ENCODE assay signal across 9 cellular contexts in the genomic region with DNA sequence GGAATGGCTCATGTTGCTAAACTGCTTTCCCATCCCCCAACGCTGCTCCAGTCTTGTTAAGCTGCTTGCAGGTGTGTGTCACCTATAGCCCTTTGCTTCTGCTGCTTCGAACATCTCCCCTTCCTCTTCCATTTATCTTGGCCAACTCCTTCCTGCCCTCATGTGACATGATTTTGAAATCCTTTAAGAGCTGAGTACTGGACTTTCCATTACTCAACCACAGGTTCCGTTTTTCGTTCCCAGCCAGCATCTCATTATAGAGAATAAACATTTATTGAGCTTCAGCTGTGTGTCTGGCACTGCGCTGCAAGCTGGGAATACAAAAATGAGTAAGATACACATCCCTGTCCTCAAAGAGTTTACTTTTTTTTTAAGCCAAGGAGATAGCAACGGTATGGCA. TPM values are rescaled to one million over a fixed set of nuclear protein-coding genes. Genes with fewer than 3 reads are reported as not detected.
A peak's percentile ranks its signal among the peaks of the same experiment; 100 is the strongest.
DNase-seq lines count a peak whose midpoint lies in the region; ATAC-seq, FAIRE-seq and TF ChIP-seq lines count a peak whose summit lies in the region.
"Had no signal": no experiment of that assay in that cellular context is flagged by ENCODE, and none has a peak within 500 bp of the region (broad histone marks: within the 10 kb centered on the region; RNA-seq: fewer than 3 reads in every experiment).

No MANE protein-coding gene starts in this region.

- H3K9ac ChIP-seq in SU-DHL-6 (ENCODE audit: low read length): 0 out of 2 replicates have a peak overlapping the region, but pooled peaks have one; percentile 77
- no peak overlapping the region for H3K9ac ChIP-seq in keratinocyte (ENCODE audit: control insufficient read depth, extremely low read depth, insufficient read depth, low read length)
- H3K9ac ChIP-seq in subcutaneous abdominal adipose tissue (ENCODE audit: low read length in 5 of 5): peak overlapping the region in 1 of 5 donors; percentile 43

- H3K4me3 ChIP-seq in SU-DHL-6 (ENCODE audit: insufficient read depth, low read length, poor library complexity, severe bottlenecking): no peak overlapping the region
- H3K4me3 ChIP-seq in keratinocyte (ENCODE audit: control insufficient read depth in 2 of 3, extremely low read depth in 1 of 3, insufficient read depth in 2 of 3, low read depth in 1 of 3, low read length in 3 of 3): no peak overlapping the region
- peak overlapping the region in 2 of 5 donors; percentile 12 to 97 for H3K4me3 ChIP-seq in subcutaneous abdominal adipose tissue (ENCODE audit: low read depth in 1 of 5, low read length in 5 of 5)

- H3K79me2 ChIP-seq in SU-DHL-6 (ENCODE audit: insufficient read depth, low read length) (peaks cover 30% of the 10 kb centered on the region), keratinocyte (ENCODE audit: control insufficient read depth, insufficient read depth, low read length) (peaks cover 46% of the 10 kb centered on the region)

- no peak for FAIRE-seq in keratinocyte (lab: Jason Lieb, UNC)
- FAIRE-seq: pancreas had no signal

- dilution Hi-C loops in keratinocyte (cut with MboI; ENCODE audit: extremely low pct_ligation_motif_present, low sequenced_read_pairs): no loop called here

- H3K27ac ChIP-seq in SU-DHL-6 (ENCODE audit: low read depth, low read length): no peak overlapping the region
- no peak overlapping the region for H3K27ac ChIP-seq in keratinocyte (ENCODE audit: control insufficient read depth, insufficient read depth, low read length)
- peak overlapping the region; percentile 90 for H3K27ac ChIP-seq in subcutaneous abdominal adipose tissue (ENCODE audit: low read depth, low read length)

- no peak for ATAC-seq in activated CD8-positive, alpha-beta memory T cell treated with anti-CD3 and anti-CD28 coated beads, Interleukin-2, amount 10 ng/mL, durations not matched to agents 7 days and 5 days
- ATAC-seq in HG03457 (IDR thresholded peaks at IDR 0.05; ENCODE audit: unreplicated experiment) (no peak), GM19452 (IDR thresholded peaks at IDR 0.05; ENCODE audit: unreplicated experiment) (no peak)
- ATAC-seq: pancreas had no signal

- H3K27me3 ChIP-seq in SU-DHL-6 (ENCODE audit: low read length): no peaks in the 10 kb centered on the region
- H3K27me3 ChIP-seq in keratinocyte (ENCODE audit: control insufficient read depth, extremely low read depth, insufficient read depth, low read length): no peaks in the 10 kb centered on the region
- H3K27me3 ChIP-seq in subcutaneous abdominal adipose tissue (ENCODE audit: control insufficient read depth in 5 of 5, insufficient read depth in 4 of 5, low read length in 5 of 5): no peaks in the 10 kb centered on the region
- H3K27me3 ChIP-seq: pancreas had no signal

- no peaks in the 10 kb centered on the region for H3K36me3 ChIP-seq in SU-DHL-6 (ENCODE audit: low read length)
- peaks cover 6 to 10% of the 10 kb centered on the region in 2 experiments for H3K36me3 ChIP-seq in keratinocyte (ENCODE audit: control insufficient read depth in 2 of 2, extremely low read depth in 1 of 2, insufficient read depth in 2 of 2, low read length in 2 of 2)
- H3K36me3 ChIP-seq in subcutaneous abdominal adipose tissue (ENCODE audit: control insufficient read depth in 5 of 5, insufficient read depth in 5 of 5, low read length in 5 of 5): peaks cover 0 to 13% (median 2%) of the 10 kb centered on the region in 5 donors
- H3K36me3 ChIP-seq: pancreas had no signal

- CTCF ChIA-PET in activated CD8-positive, alpha-beta memory T cell treated with anti-CD3 and anti-CD28 coated beads, Interleukin-2, amount 10 ng/mL, durations not matched to agents 7 days and 5 days (lab: Charles Lee): interaction anchor here (1.2 to 3.5 kb wide), 3 partner anchors 8 to 37 kb away, joined by 3 to 35 read pairs (median 3); no protein-coding TSS in a partner anchor

- no peaks in the 10 kb centered on the region for H3K9me3 ChIP-seq in SU-DHL-6 (ENCODE audit: insufficient read depth, low read length)
- H3K9me3 ChIP-seq in keratinocyte (ENCODE audit: control insufficient read depth, low read depth, low read length): no peaks in the 10 kb centered on the region
- no peaks in the 10 kb centered on the region for H3K9me3 ChIP-seq in subcutaneous abdominal adipose tissue (ENCODE audit: control insufficient read depth in 5 of 5, low read length in 5 of 5)
- H3K9me3 ChIP-seq: pancreas had no signal

- peaks cover 31% of the 10 kb centered on the region for H3K36me3 Mint-ChIP-seq in activated CD8-positive, alpha-beta memory T cell treated with anti-CD3 and anti-CD28 coated beads, Interleukin-2, amount 10 ng/mL, durations not matched to agents 7 days and 5 days

- H4K20me1 ChIP-seq in SU-DHL-6 (ENCODE audit: low read depth, low read length) (no peaks in the 10 kb centered on the region), keratinocyte (ENCODE audit: control insufficient read depth, extremely low read depth, insufficient read depth, low read length) (no peaks in the 10 kb centered on the region)

- TF ChIP-seq CTCF in SU-DHL-6 (IDR thresholded peaks at IDR 0.05; ENCODE audit: insufficient read depth, low read length, poor library complexity, severe bottlenecking) (no peak), keratinocyte (optimal IDR thresholded peaks at IDR 0.05 in 1 of 3, IDR thresholded peaks at IDR 0.05 in 1 of 3, conservative IDR thresholded peaks at IDR 0.05 in 1 of 3; ENCODE audit: extremely low read depth in 1 of 3, insufficient read depth in 2 of 3, low read length in 3 of 3) (no peak)

- H3K27me3 Mint-ChIP-seq in activated CD8-positive, alpha-beta memory T cell treated with anti-CD3 and anti-CD28 coated beads, Interleukin-2, amount 10 ng/mL, durations not matched to agents 7 days and 5 days: no peaks in the 10 kb centered on the region

- DNase-seq in activated CD8-positive, alpha-beta memory T cell treated with anti-CD3 and anti-CD28 coated beads, Interleukin-2, amount 10 ng/mL, durations not matched to agents 7 days and 5 days: no peak
- no peak for DNase-seq in activated CD8-positive, alpha-beta memory T cell treated with anti-CD3 and anti-CD28 coated beads, Interleukin-2, amount 50 U/mL, for 48 hours
- DNase-seq in keratinocyte (ENCODE audit: low read depth, low spot score) (no peak), NCI-H2171 treated with DMSO at 0.1 percent for 48 hours (lab: John Stamatoyannopoulos, UW) (no peak)

- no peaks in the 10 kb centered on the region for H3K9me2 ChIP-seq in SU-DHL-6 (replicated peaks; ENCODE audit: insufficient read depth, low read length)

- peaks cover 35% of the 10 kb centered on the region for H3K4me1 ChIP-seq in keratinocyte (ENCODE audit: control insufficient read depth, extremely low read depth, insufficient read depth, low read length)
- peaks cover 8 to 28% (median 19%) of the 10 kb centered on the region in 5 donors for H3K4me1 ChIP-seq in subcutaneous abdominal adipose tissue (ENCODE audit: control insufficient read depth in 5 of 5, insufficient read depth in 5 of 5, low read length in 5 of 5)

- no peak overlapping the region for H2AFZ ChIP-seq in SU-DHL-6 (ENCODE audit: low read depth, low read length, severe bottlenecking)
- no peak overlapping the region for H2AFZ ChIP-seq in keratinocyte (ENCODE audit: control insufficient read depth, low read length)

- peaks cover 2% of the 10 kb centered on the region for H3K9me1 ChIP-seq in keratinocyte (ENCODE audit: control insufficient read depth, extremely low read depth, insufficient read depth, low read length)

- H3F3A ChIP-seq in SU-DHL-6 (ENCODE audit: insufficient read depth): no peaks in the 10 kb centered on the region

- H3K4me3 Mint-ChIP-seq in activated CD8-positive, alpha-beta memory T cell treated with anti-CD3 and anti-CD28 coated beads, Interleukin-2, amount 10 ng/mL, durations not matched to agents 7 days and 5 days: peak overlapping the region; percentile 87

- H3K4me2 ChIP-seq in SU-DHL-6 (ENCODE audit: low read depth, low read length, poor library complexity, severe bottlenecking): peak overlapping the region; percentile 83
- H3K4me2 ChIP-seq in keratinocyte (ENCODE audit: control insufficient read depth, extremely low read depth, insufficient read depth, low read depth, low read length): peak overlapping the region; percentile 92

- H3K27ac Mint-ChIP-seq in activated CD8-positive, alpha-beta memory T cell treated with anti-CD3 and anti-CD28 coated beads, Interleukin-2, amount 10 ng/mL, durations not matched to agents 7 days and 5 days: no peak overlapping the region

- peaks cover 56% of the 10 kb centered on the region for H3K4me1 Mint-ChIP-seq in activated CD8-positive, alpha-beta memory T cell treated with anti-CD3 and anti-CD28 coated beads, Interleukin-2, amount 10 ng/mL, durations not matched to agents 7 days and 5 days

- H3K9me3 Mint-ChIP-seq in activated CD8-positive, alpha-beta memory T cell treated with anti-CD3 and anti-CD28 coated beads, Interleukin-2, amount 10 ng/mL, durations not matched to agents 7 days and 5 days (ENCODE audit: low read depth): no peaks in the 10 kb centered on the region

RNA-seq across cellular contexts. Expression of gene ATG7, which starts 1.7 kb away (rescaled TPM):
- total RNA-seq in activated CD8-positive, alpha-beta memory T cell treated with anti-CD3 and anti-CD28 coated beads, Interleukin-2, amount 10 ng/mL, durations not matched to agents 7 days and 5 days: 10 to 100 TPM; 28.3 to 38.2 TPM
- polyA plus RNA-seq in keratinocyte: 22.7 to 35.3 TPM (median 27.9 TPM) in 3 replicates
- 23.8 TPM for polyA plus RNA-seq in keratinocyte (2011; ENCODE audit: low read depth)
- polyA plus RNA-seq in keratinocyte (2011; cell fraction: cytosol; rRNA removed): 11.4 and 17.3 TPM in 2 replicates
- polyA plus RNA-seq in keratinocyte (2011; cell fraction: nucleus; rRNA removed): 29.3 and 48.6 TPM in 2 replicates
- 18.5 and 19.1 TPM in 2 replicates for polyA plus RNA-seq in keratinocyte (2012; ENCODE audit: low replicate concordance)
- polyA minus RNA-seq in keratinocyte: 23.6 to 57.2 TPM (median 47.5 TPM) in 3 replicates
- polyA minus RNA-seq in keratinocyte (2011; cell fraction: cytosol; rRNA and poly(A)+ RNA removed): 38.4 TPM
- 23.6 and 71.1 TPM in 2 replicates for polyA minus RNA-seq in keratinocyte (2011; cell fraction: nucleus; rRNA and poly(A)+ RNA removed)
